Comparison of ENCODE assay signal across 9 cellular contexts in the genomic region with DNA sequence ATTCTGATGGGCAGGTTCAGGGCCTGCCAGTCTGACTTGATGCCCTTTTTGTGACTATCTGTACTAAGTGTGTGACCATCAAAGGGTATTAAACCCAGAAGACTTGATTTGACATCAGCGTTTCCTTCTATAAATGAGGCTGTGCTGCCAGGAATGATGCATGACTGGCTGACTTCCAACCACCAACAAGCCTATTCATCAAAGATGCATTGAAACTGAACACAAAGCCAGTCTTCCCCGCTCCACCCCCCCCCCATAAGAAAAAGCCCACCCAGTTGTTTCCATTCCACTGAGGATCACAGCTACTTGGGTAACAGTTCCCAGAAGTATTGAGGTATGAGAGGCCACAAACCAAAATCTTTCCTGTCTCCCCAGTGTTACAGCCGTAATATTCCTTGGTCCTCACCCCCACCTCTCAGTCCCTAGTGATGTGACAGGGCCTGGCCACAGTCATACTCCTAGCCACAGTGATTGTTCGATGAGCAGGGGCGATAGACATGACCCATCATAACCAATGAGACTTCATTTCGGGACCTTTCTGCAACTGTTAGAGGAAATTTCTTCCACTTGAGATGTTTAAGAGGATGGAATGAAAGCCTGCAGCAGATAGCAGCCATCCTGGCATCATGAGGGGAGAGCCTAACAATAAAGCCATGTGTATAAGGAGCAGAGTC. TPM values are rescaled to one million over a fixed set of nuclear protein-coding genes. Genes with fewer than 3 reads are reported as not detected.
DNase-seq lines count a peak whose midpoint lies in the region; ATAC-seq, FAIRE-seq and TF ChIP-seq lines count a peak whose summit lies in the region.
"Had no signal": no experiment of that assay in that cellular context is flagged by ENCODE, and none has a peak within 500 bp of the region (broad histone marks: within the 10 kb centered on the region; RNA-seq: fewer than 3 reads in every experiment).

No MANE protein-coding gene starts in this region.

- peak overlapping the region; percentile 43 for H3K9ac ChIP-seq in GM23248

- H3K9me3 Mint-ChIP-seq in T-helper 2 cell treated with Interferon-gamma antibody and Interleukin-4, amounts not matched to agents 5 μg/mL and 100 μg/mL, for 36 hours = peaks cover 5% of the 10 kb centered on the region

- H3K27me3 Mint-ChIP-seq in T-helper 2 cell treated with Interferon-gamma antibody and Interleukin-4, amounts not matched to agents 5 μg/mL and 100 μg/mL, for 36 hours (ENCODE audit: low read depth) = no peaks in the 10 kb centered on the region

- H3K27me3 ChIP-seq in GM23248 (replicated peaks; ENCODE audit: insufficient read depth) = no peaks in the 10 kb centered on the region
- H3K27me3 ChIP-seq: Peyer's patch had no signal

- in situ Hi-C loops in GM23248 (cut with MboI) = no loop called here

- no peaks in the 10 kb centered on the region for H3K9me2 ChIP-seq in GM23248 (ENCODE audit: insufficient read depth)

- no peaks in the 10 kb centered on the region for H3K9me3 ChIP-seq in GM23248 (ENCODE audit: low read depth)
- H3K9me3 ChIP-seq: Peyer's patch had no signal

- intact Hi-C loops in sciatic nerve (cut with DNase I) = no loop called here

- H4K20me1 ChIP-seq in GM23248 (ENCODE audit: insufficient read depth) = no peaks in the 10 kb centered on the region

- H3K4me2 ChIP-seq in GM23248 (ENCODE audit: unreplicated experiment) = peak overlapping the region; percentile 52

- TF ChIP-seq CTCF in D721Med (IDR thresholded peaks at IDR 0.05; ENCODE audit: insufficient read depth, missing control alignments) = no peak

- H3K79me2 ChIP-seq in GM23248 (ENCODE audit: insufficient read depth) = peaks cover 84% of the 10 kb centered on the region

- H3K27ac Mint-ChIP-seq in T-helper 2 cell treated with Interferon-gamma antibody and Interleukin-4, amounts not matched to agents 5 μg/mL and 100 μg/mL, for 36 hours = peak overlapping the region; percentile 91

- 57 to 68% methylated on average over 6 of the region's 6 CpGs for WGBS in GM23248 (ENCODE audit: low coverage in 1 of 2, low lambda C conversion rate in 2 of 2, missing lambda C conversion rate in 2 of 2), 2 experiments

- FAIRE-seq in D721Med (lab: Jason Lieb, UNC) = no peak

- H3K27ac ChIP-seq in GM23248 = peak overlapping the region; percentile 63
- peak overlapping the region; percentile 51 for H3K27ac ChIP-seq in epithelial cell of prostate

- ATAC-seq in sciatic nerve (peak; percentile 25), GM19452 (IDR thresholded peaks at IDR 0.05; ENCODE audit: unreplicated experiment) (no peak), GM19467 (IDR thresholded peaks at IDR 0.05; ENCODE audit: unreplicated experiment) (no peak)

- peaks cover 30% of the 10 kb centered on the region for H3K36me3 Mint-ChIP-seq in T-helper 2 cell treated with Interferon-gamma antibody and Interleukin-4, amounts not matched to agents 5 μg/mL and 100 μg/mL, for 36 hours (ENCODE audit: low read depth)

- H3F3A ChIP-seq in GM23248 (ENCODE audit: insufficient read depth) = peaks cover 37% of the 10 kb centered on the region

- peaks cover 38% of the 10 kb centered on the region for H3K4me1 ChIP-seq in GM23248 (ENCODE audit: insufficient read depth)
- H3K4me1 ChIP-seq: Peyer's patch had no signal

- H3K4me3 Mint-ChIP-seq in T-helper 2 cell treated with Interferon-gamma antibody and Interleukin-4, amounts not matched to agents 5 μg/mL and 100 μg/mL, for 36 hours = peak overlapping the region; percentile 75

- H3K36me3 ChIP-seq in GM23248 (ENCODE audit: low read depth) = no peaks in the 10 kb centered on the region
- H3K36me3 ChIP-seq: Peyer's patch had no signal

- DNase-seq in GM23248 = peak; percentile 33
- DNase-seq in T-helper 2 cell treated with Interferon-gamma antibody and Interleukin-4, amounts not matched to agents 5 μg/mL and 100 μg/mL, for 36 hours (ENCODE audit: low spot score) = peak; percentile 46
- DNase-seq in epithelial cell of prostate (ENCODE audit: low read depth, low spot score) = no peak
- DNase-seq in sciatic nerve (ENCODE audit: low spot score) = no peak
- DNase-seq in NCI-H187 treated with DMSO at 0.1 percent for 48 hours (lab: John Stamatoyannopoulos, UW) = no peak
- no peak for DNase-seq in D721Med (ENCODE audit: insufficient read length, low spot score)

- H3K4me1 Mint-ChIP-seq in T-helper 2 cell treated with Interferon-gamma antibody and Interleukin-4, amounts not matched to agents 5 μg/mL and 100 μg/mL, for 36 hours (ENCODE audit: low read depth) = peaks cover 58% of the 10 kb centered on the region

- H3K4me3 ChIP-seq in GM23248 = no peak overlapping the region; the same call in 1 of the 2 replicates
- H3K4me3 ChIP-seq: Peyer's patch had no signal

- H2AFZ ChIP-seq in GM23248 = no peak overlapping the region

RNA-seq across cellular contexts. Expression of a gene that starts 22.6 kb away (rescaled TPM):
- 39.2 and 69.2 TPM in 2 replicates for total RNA-seq in GM23248 (2014; rRNA removed; shearing (Covaris generic))
- polyA plus RNA-seq in GM23248 (2016; fragmentation: Nextera tagmentation; extraction: Ambion mirVana) = 35.9 and 37.8 TPM in 2 replicates
- total RNA-seq in sciatic nerve = 143 TPM

Comparison
In these comparisons a context has a peak if more than half of its experiments do, and no peak if none do; other contexts are left out.
1. DNase-seq: peak in GM23248 (single experiment) and T-helper 2 cell treated with Interferon-gamma antibody and Interleukin-4, amounts not matched to agents 5 μg/mL and 100 μg/mL, for 36 hours (single experiment); none in epithelial cell of prostate (single experiment), sciatic nerve (single experiment), NCI-H187 treated with DMSO at 0.1 percent for 48 hours (single experiment) and D721Med (single experiment).